Comparison of ENCODE assay signal across 1 cellular context in genomic region chr9:78288214-78288892, GRCh38.
TF ChIP-seq lines count a peak whose summit lies in the region.

No MANE protein-coding gene starts in this region.

TF ChIP-seq in GM23338, 12 proteins besides CTCF, POLR2A, EP300 and RAD21 (continued from another document):
- TF ChIP-seq, protein P1, sequence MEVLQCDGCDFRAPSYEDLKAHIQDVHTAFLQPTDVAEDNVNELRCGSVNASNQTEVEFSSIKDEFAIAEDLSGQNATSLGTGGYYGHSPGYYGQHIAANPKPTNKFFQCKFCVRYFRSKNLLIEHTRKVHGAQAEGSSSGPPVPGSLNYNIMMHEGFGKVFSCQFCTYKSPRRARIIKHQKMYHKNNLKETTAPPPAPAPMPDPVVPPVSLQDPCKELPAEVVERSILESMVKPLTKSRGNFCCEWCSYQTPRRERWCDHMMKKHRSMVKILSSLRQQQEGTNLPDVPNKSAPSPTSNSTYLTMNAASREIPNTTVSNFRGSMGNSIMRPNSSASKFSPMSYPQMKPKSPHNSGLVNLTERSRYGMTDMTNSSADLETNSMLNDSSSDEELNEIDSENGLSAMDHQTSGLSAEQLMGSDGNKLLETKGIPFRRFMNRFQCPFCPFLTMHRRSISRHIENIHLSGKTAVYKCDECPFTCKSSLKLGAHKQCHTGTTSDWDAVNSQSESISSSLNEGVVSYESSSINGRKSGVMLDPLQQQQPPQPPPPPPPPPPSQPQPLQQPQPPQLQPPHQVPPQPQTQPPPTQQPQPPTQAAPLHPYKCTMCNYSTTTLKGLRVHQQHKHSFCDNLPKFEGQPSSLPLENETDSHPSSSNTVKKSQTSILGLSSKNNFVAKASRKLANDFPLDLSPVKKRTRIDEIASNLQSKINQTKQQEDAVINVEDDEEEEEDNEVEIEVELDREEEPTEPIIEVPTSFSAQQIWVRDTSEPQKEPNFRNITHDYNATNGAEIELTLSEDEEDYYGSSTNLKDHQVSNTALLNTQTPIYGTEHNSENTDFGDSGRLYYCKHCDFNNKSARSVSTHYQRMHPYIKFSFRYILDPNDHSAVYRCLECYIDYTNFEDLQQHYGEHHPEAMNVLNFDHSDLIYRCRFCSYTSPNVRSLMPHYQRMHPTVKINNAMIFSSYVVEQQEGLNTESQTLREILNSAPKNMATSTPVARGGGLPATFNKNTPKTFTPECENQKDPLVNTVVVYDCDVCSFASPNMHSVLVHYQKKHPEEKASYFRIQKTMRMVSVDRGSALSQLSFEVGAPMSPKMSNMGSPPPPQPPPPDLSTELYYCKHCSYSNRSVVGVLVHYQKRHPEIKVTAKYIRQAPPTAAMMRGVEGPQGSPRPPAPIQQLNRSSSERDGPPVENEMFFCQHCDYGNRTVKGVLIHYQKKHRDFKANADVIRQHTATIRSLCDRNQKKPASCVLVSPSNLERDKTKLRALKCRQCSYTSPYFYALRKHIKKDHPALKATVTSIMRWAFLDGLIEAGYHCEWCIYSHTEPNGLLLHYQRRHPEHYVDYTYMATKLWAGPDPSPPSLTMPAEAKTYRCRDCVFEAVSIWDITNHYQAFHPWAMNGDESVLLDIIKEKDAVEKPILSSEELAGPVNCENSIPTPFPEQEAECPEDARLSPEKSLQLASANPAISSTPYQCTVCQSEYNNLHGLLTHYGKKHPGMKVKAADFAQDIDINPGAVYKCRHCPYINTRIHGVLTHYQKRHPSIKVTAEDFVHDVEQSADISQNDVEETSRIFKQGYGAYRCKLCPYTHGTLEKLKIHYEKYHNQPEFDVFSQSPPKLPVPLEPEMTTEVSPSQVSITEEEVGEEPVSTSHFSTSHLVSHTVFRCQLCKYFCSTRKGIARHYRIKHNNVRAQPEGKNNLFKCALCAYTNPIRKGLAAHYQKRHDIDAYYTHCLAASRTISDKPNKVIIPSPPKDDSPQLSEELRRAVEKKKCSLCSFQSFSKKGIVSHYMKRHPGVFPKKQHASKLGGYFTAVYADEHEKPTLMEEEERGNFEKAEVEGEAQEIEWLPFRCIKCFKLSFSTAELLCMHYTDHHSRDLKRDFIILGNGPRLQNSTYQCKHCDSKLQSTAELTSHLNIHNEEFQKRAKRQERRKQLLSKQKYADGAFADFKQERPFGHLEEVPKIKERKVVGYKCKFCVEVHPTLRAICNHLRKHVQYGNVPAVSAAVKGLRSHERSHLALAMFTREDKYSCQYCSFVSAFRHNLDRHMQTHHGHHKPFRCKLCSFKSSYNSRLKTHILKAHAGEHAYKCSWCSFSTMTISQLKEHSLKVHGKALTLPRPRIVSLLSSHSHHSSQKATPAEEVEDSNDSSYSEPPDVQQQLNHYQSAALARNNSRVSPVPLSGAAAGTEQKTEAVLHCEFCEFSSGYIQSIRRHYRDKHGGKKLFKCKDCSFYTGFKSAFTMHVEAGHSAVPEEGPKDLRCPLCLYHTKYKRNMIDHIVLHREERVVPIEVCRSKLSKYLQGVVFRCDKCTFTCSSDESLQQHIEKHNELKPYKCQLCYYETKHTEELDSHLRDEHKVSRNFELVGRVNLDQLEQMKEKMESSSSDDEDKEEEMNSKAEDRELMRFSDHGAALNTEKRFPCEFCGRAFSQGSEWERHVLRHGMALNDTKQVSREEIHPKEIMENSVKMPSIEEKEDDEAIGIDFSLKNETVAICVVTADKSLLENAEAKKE (CRISPR knock-in tag; IDR thresholded peaks at IDR 0.05) = no peak
- TF ChIP-seq POLR2AphosphoS5 (IDR thresholded peaks at IDR 0.05; ENCODE audit: low read depth) (no peak), EZH2 (IDR thresholded peaks at IDR 0.05; ENCODE audit: low read depth, unreplicated experiment) (no peak), NANOG (IDR thresholded peaks at IDR 0.05; ENCODE audit: borderline replicate concordance) (no peak), CREB1 (CRISPR knock-in tag; IDR thresholded peaks at IDR 0.05; ENCODE audit: low read depth) (no peak), EZH2phosphoT487 (IDR thresholded peaks at IDR 0.05; ENCODE audit: unreplicated experiment) (no peak), ETS1 (IDR thresholded peaks at IDR 0.05) (no peak), JUNB (IDR thresholded peaks at IDR 0.05; ENCODE audit: unreplicated experiment) (no peak), ZNF331 (CRISPR knock-in tag; IDR thresholded peaks at IDR 0.05; ENCODE audit: low read depth) (no peak), ZNF114 (CRISPR knock-in tag; IDR thresholded peaks at IDR 0.05) (no peak)
TF ChIP-seq in GM23338: peak in this region for 0.
